ENCODE assay signal across 16 cellular contexts in genomic region chr18:9763157-9763556, GRCh38.
"Had no signal": no experiment of that assay in that cellular context is flagged by ENCODE, and none has a peak within 500 bp of the region (broad histone marks: within the 10 kb centered on the region; RNA-seq: fewer than 3 reads in every experiment).

No MANE protein-coding gene starts in this region.

- H3K4me3 ChIP-seq: SJSA1, SK-N-MC had no signal

- H3K4me3 Mint-ChIP-seq: IgD-negative memory B cell had no signal

- H3K27ac ChIP-seq: SJSA1, SK-N-MC had no signal

- DNase-seq: NCI-H1092, NCI-H1105 treated with DMSO at 0.1 percent for 48 hours, NCI-H1417 treated with DMSO at 0.1 percent for 48 hours, NCI-H146, NCI-H1930, NCI-H2081, NCI-H2107, NCI-H446, NCI-H510A, NCI-H524 treated with DMSO at 0.1 percent for 48 hours, NCI-H774, Right ventricle myocardium superior, RPMI8226 had no signal

- H3K9me3 ChIP-seq: SJSA1 had no signal

- H3K27me3 ChIP-seq: SJSA1 had no signal

- H3K27me3 Mint-ChIP-seq: IgD-negative memory B cell had no signal

- H3K27ac Mint-ChIP-seq: IgD-negative memory B cell had no signal
